ENCODE assay signal across 8 cellular contexts in genomic region chr21:45592208-45592619, GRCh38. TPM values are rescaled to one million over a fixed set of nuclear protein-coding genes. Genes with fewer than 3 reads are reported as not detected.
DNase-seq lines count a peak whose midpoint lies in the region; ATAC-seq and TF ChIP-seq lines count a peak whose summit lies in the region.

No MANE protein-coding gene starts in this region.

- peak; percentile 81 for DNase-seq in activated CD8-positive, alpha-beta memory T cell treated with anti-CD3 and anti-CD28 coated beads for 24 hours
- DNase-seq in mucosa of descending colon (peak in 1 of 3 donors; percentile 28), NCI-H146 (lab: John Stamatoyannopoulos, UW) (no peak), NCI-H1436 (lab: John Stamatoyannopoulos, UW) (no peak), AG08396 (ENCODE audit: low spot score) (no peak), left lobe of liver (ENCODE audit: low spot score) (no peak)

- no peak overlapping the region for H3K4me3 ChIP-seq in mucosa of descending colon

- ATAC-seq in GM18505 (IDR thresholded peaks at IDR 0.05; ENCODE audit: unreplicated experiment), result peak; percentile 47
- ATAC-seq in HG03135 (IDR thresholded peaks at IDR 0.05; ENCODE audit: unreplicated experiment), result peak; percentile 56
- ATAC-seq in mucosa of descending colon, result peak; percentile 54
- no peak for ATAC-seq in left lobe of liver

- no peaks in the 10 kb centered on the region for H3K4me1 ChIP-seq in mucosa of descending colon (ENCODE audit: low read depth)

- no peak for TF ChIP-seq POLR2A in GM18505 (IDR thresholded peaks at IDR 0.05; ENCODE audit: borderline replicate concordance, extremely low read depth, insufficient read depth, insufficient read length)

- H3K9me3 ChIP-seq in mucosa of descending colon, result peaks cover 3% of the 10 kb centered on the region

- H3K36me3 ChIP-seq in mucosa of descending colon (ENCODE audit: low read depth), result no peaks in the 10 kb centered on the region

- intact Hi-C loops in mucosa of descending colon (cut with DNase I, micrococcal nuclease), result no loop called here

- no peak for TF ChIP-seq CTCF in mucosa of descending colon (IDR thresholded peaks at IDR 0.05)

RNA-seq across cellular contexts. Expression of gene SLC19A1, which starts 50.0 kb away (rescaled TPM):
- 10 to 100 TPM; 12.6 to 22.8 (median 12.7) TPM for total RNA-seq in mucosa of descending colon
- 13.7 TPM for total RNA-seq in left lobe of liver

RNA-seq across cellular contexts. Expression of gene PCBP3, which starts 51.3 kb away (rescaled TPM):
- total RNA-seq in mucosa of descending colon, result 10 to 100 TPM in 1 of 3 donors, 1 to 10 TPM in 2; 4.5 to 18.4 (median 7.6) TPM
- 0.83 TPM for total RNA-seq in left lobe of liver
